17 cellular contexts compared by ENCODE assay signal in the genomic region with DNA sequence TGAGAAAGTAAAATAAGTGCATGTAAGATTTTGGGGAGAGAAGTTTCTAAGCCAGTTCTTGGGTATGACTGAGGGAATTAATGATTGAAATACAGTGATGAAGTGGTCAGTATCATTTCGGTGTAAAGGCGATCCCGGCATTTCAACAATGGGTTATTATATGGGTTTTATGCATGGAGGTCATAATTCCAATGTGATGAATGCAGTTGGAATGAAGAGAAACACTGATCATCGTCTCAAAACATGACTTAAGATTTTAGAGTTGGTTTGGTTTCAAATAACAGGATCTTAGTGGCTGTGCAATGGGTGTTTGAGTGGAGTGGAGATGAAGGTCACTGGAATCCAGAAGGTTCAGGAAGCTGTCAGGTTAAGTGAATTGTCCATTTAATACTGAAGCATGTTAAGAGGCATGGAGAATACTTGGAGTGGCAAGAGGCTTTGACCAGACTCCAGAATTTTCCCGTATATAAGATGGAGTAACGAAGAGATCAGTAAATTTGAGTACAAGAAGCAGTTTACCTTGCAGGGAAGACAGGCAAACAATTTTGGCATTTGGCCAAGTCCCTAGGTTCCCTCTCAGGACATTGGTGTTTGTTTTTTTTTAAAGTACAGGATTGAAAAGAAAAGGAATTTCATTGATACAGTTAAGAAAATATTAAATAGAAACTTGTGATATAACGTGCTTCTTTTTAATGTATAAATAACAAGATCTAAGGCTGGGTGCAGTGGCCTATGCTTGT.
A peak's percentile ranks its signal among the peaks of the same experiment; 100 is the strongest.
DNase-seq lines count a peak whose midpoint lies in the region; ATAC-seq and TF ChIP-seq lines count a peak whose summit lies in the region.
"Had no signal": no experiment of that assay in that cellular context is flagged by ENCODE, and none has a peak within 500 bp of the region (broad histone marks: within the 10 kb centered on the region; RNA-seq: fewer than 3 reads in every experiment).

No MANE protein-coding gene starts in this region.

- intact Hi-C loops in Calu3 (cut with micrococcal nuclease; ENCODE audit: unreplicated experiment) (no loop called here), mammary epithelial cell (cut with micrococcal nuclease) (loop anchor here (10.0 kb wide), 1 partner anchor 306 kb away; a partner anchor contains a TSS), ovary (cut with DNase I) (no loop called here)

- peaks cover 7% of the 10 kb centered on the region for H3K36me3 Mint-ChIP-seq in Calu3 (ENCODE audit: insufficient read depth, unreplicated experiment)
- H3K36me3 Mint-ChIP-seq: immature natural killer cell had no signal

- TF ChIP-seq CTCF in Calu3 (IDR thresholded peaks at IDR 0.05; ENCODE audit: unreplicated experiment) (no peak), mammary epithelial cell (conservative IDR thresholded peaks at IDR 0.05 in 1 of 2, IDR thresholded peaks at IDR 0.05 in 1 of 2; ENCODE audit: extremely low read depth in 1 of 2, insufficient read depth in 1 of 2, low read depth in 1 of 2, low read length in 2 of 2) (no peak), ovary (IDR thresholded peaks at IDR 0.05) (no peak)

- H3K36me3 ChIP-seq in mammary epithelial cell (ENCODE audit: insufficient read depth, low read length) (peaks cover 21% of the 10 kb centered on the region), ovary (no peaks in the 10 kb centered on the region)

- peaks cover 54% of the 10 kb centered on the region for H3K4me1 ChIP-seq in mammary epithelial cell (ENCODE audit: insufficient read depth, low read length)
- H3K4me1 ChIP-seq in ovary (ENCODE audit: insufficient read depth) = peaks cover 9% of the 10 kb centered on the region

- H3K9me3 ChIP-seq in mammary epithelial cell (replicated peaks; ENCODE audit: insufficient read depth, low read length) (no peaks in the 10 kb centered on the region), ovary (no peaks in the 10 kb centered on the region)

- H3K4me2 ChIP-seq in mammary epithelial cell (ENCODE audit: insufficient read depth, low read depth, low read length) = no peak overlapping the region

- H3K4me3 Mint-ChIP-seq in Calu3 (ENCODE audit: low read depth, unreplicated experiment) = no peak overlapping the region
- H3K4me3 Mint-ChIP-seq: activated CD8-positive, alpha-beta T cell treated with anti-CD3 and anti-CD28 coated beads, Interleukin-2, amount 10 ng/mL, durations not matched to agents 7 days and 5 days; activated T-helper 17 cell treated with anti-CD3 and anti-CD28 coated beads, Interleukin-2, amount 50 U/mL, for 72 hours; immature natural killer cell had no signal

- no peaks in the 10 kb centered on the region for H3K27me3 ChIP-seq in mammary epithelial cell (ENCODE audit: insufficient read depth, low read length)
- no peaks in the 10 kb centered on the region for H3K27me3 ChIP-seq in ovary

- in situ Hi-C loops in mammary epithelial cell (cut with MboI; ENCODE audit: low sequenced_read_pairs in 2 of 2) = no loop called here

- H3K27ac ChIP-seq in mammary epithelial cell (ENCODE audit: insufficient read depth, low read depth, low read length) (peak overlapping the region; percentile 27), ovary (no peak overlapping the region)

- 74% methylated on average over 7 of the region's 7 CpGs for WGBS in mammary epithelial cell (ENCODE audit: low coverage, missing lambda C conversion rate)
- WGBS in ovary, 3 donors = 85 to 88% (median 87%) methylated on average over 7 of the region's 7 CpGs

- peaks cover 21% of the 10 kb centered on the region for H3K4me1 Mint-ChIP-seq in Calu3 (ENCODE audit: low read depth, unreplicated experiment)
- H3K4me1 Mint-ChIP-seq: activated T-helper 17 cell treated with anti-CD3 and anti-CD28 coated beads, Interleukin-2, amount 50 U/mL, for 72 hours; immature natural killer cell had no signal

- H3K9me3 Mint-ChIP-seq in Calu3 (ENCODE audit: low read depth, unreplicated experiment) = no peaks in the 10 kb centered on the region
- H3K9me3 Mint-ChIP-seq: activated T-helper 17 cell treated with anti-CD3 and anti-CD28 coated beads, Interleukin-2, amount 50 U/mL, for 72 hours had no signal

- H3K27ac Mint-ChIP-seq in Calu3 (ENCODE audit: unreplicated experiment) = peak overlapping the region; percentile 15
- H3K27ac Mint-ChIP-seq: activated CD8-positive, alpha-beta T cell treated with anti-CD3 and anti-CD28 coated beads, Interleukin-2, amount 10 ng/mL, durations not matched to agents 7 days and 5 days; activated T-helper 17 cell treated with anti-CD3 and anti-CD28 coated beads, Interleukin-2, amount 50 U/mL, for 72 hours; immature natural killer cell had no signal

- no peaks in the 10 kb centered on the region for H4K20me1 ChIP-seq in mammary epithelial cell (ENCODE audit: insufficient read depth, low read length)

- DNase-seq in Calu3 = no peak
- peak; percentile 53 for DNase-seq in M059J (ENCODE audit: low read depth)
- peak; percentile 77 for DNase-seq in mammary epithelial cell
- peak; percentile 86 for DNase-seq in iris pigment epithelial cell (ENCODE audit: low read depth)
- DNase-seq in NCI-H2227 treated with DMSO at 0.1 percent for 48 hours (lab: John Stamatoyannopoulos, UW) = no peak
- DNase-seq in NCI-H524 (lab: John Stamatoyannopoulos, UW) = no peak
- no peak for DNase-seq in ovary
- DNase-seq: activated CD8-positive, alpha-beta T cell treated with anti-CD3 and anti-CD28 coated beads, Interleukin-2, amount 10 ng/mL, durations not matched to agents 7 days and 5 days; AML-193; aorta; DMS 273 treated with DMSO at 0.1 percent for 48 hours; immature natural killer cell; Kasumi-1; NCI-H1694 treated with DMSO at 0.1 percent for 48 hours; stimulated activated naive CD4-positive, alpha-beta T cell had no signal

- no peak overlapping the region for H3K9ac ChIP-seq in mammary epithelial cell (ENCODE audit: insufficient read depth, low read length)

- H3K27me3 Mint-ChIP-seq in Calu3 (ENCODE audit: unreplicated experiment) = no peaks in the 10 kb centered on the region

- TF ChIP-seq EP300 in ovary (IDR thresholded peaks at IDR 0.05) = no peak

- CTCF ChIA-PET in Calu3 (lab: Charles Lee) (no interaction called here), mammary epithelial cell (lab: Charles Lee; ENCODE audit: low non-redundant PET) (no interaction called here)

- H2AFZ ChIP-seq in mammary epithelial cell (ENCODE audit: low read depth, low read length) = no peak overlapping the region

- no peak for TF ChIP-seq POLR2A in ovary (IDR thresholded peaks at IDR 0.05)

- H3K4me3 ChIP-seq in mammary epithelial cell (replicated peaks in 1 of 3; ENCODE audit: insufficient read depth in 1 of 3, low read depth in 2 of 3, low read length in 3 of 3) (no peak overlapping the region), ovary (no peak overlapping the region)

- peaks cover 42% of the 10 kb centered on the region for H3K79me2 ChIP-seq in mammary epithelial cell (ENCODE audit: insufficient read depth, low read length)

- ATAC-seq in HG03097 (IDR thresholded peaks at IDR 0.05; ENCODE audit: low FRiP score, unreplicated experiment) = no peak
- ATAC-seq: activated CD8-positive, alpha-beta T cell treated with anti-CD3 and anti-CD28 coated beads, Interleukin-2, amount 10 ng/mL, durations not matched to agents 7 days and 5 days; activated T-helper 17 cell treated with anti-CD3 and anti-CD28 coated beads, Interleukin-2, amount 50 U/mL, for 72 hours had no signal

- dilution Hi-C loops in mammary epithelial cell (cut with HindIII; ENCODE audit: low sequenced_read_pairs) = loop anchor here (5.0 kb wide), 2 partner anchors 44 to 104 kb away; no protein-coding TSS in a partner anchor

- BruUV-seq in Calu3 (replicated peaks; lab: Mats Ljungman, UMichigan) (no TSS peak), mammary epithelial cell (replicated peaks; lab: Mats Ljungman, UMichigan) (no TSS peak)

Comparison
In these comparisons a context has a peak if more than half of its experiments do, and no peak if none do; other contexts are left out.
1. DNase-seq: peak in M059J (single experiment), mammary epithelial cell (single experiment) and iris pigment epithelial cell (single experiment); none in Calu3 (single experiment), NCI-H2227 treated with DMSO at 0.1 percent for 48 hours (single experiment), NCI-H524 (0 of 2) and ovary (0 of 5).